ENCODE assay signal across 8 cellular contexts in genomic region chr17:79970576-79971068, GRCh38.
DNase-seq lines count a peak whose midpoint lies in the region; ATAC-seq and TF ChIP-seq lines count a peak whose summit lies in the region.

No MANE protein-coding gene starts in this region.

- H3K9me3 ChIP-seq in tibial nerve, result no peaks in the 10 kb centered on the region

- no peaks in the 10 kb centered on the region for H3K36me3 Mint-ChIP-seq in activated T-cell treated with anti-CD3 and anti-CD28 coated beads, Interleukin-2, amount 50 U/mL, for 24 hours (ENCODE audit: low read depth)
- peaks cover 2% of the 10 kb centered on the region for H3K36me3 Mint-ChIP-seq in activated naive CD4-positive, alpha-beta T cell treated with anti-CD3 and anti-CD28 coated beads for 36 hours (ENCODE audit: low read depth)

- no peak overlapping the region for H3K27ac Mint-ChIP-seq in activated T-cell treated with anti-CD3 and anti-CD28 coated beads, Interleukin-2, amount 50 U/mL, for 24 hours
- no peak overlapping the region for H3K27ac Mint-ChIP-seq in activated naive CD4-positive, alpha-beta T cell treated with anti-CD3 and anti-CD28 coated beads for 36 hours

- H3K27me3 Mint-ChIP-seq in activated T-cell treated with anti-CD3 and anti-CD28 coated beads, Interleukin-2, amount 50 U/mL, for 24 hours, result no peaks in the 10 kb centered on the region
- no peaks in the 10 kb centered on the region for H3K27me3 Mint-ChIP-seq in activated naive CD4-positive, alpha-beta T cell treated with anti-CD3 and anti-CD28 coated beads for 36 hours (ENCODE audit: low read depth)

- peaks cover 0 to 24% (median 0%) of the 10 kb centered on the region in 3 donors for H3K36me3 ChIP-seq in tibial nerve

- ATAC-seq in HG03025 (IDR thresholded peaks at IDR 0.05; ENCODE audit: low FRiP score, unreplicated experiment), result no peak

- TF ChIP-seq EP300 in tibial nerve (IDR thresholded peaks at IDR 0.05), result no peak

- H3K9me3 Mint-ChIP-seq in activated T-cell treated with anti-CD3 and anti-CD28 coated beads, Interleukin-2, amount 50 U/mL, for 24 hours, result no peaks in the 10 kb centered on the region
- H3K9me3 Mint-ChIP-seq in activated naive CD4-positive, alpha-beta T cell treated with anti-CD3 and anti-CD28 coated beads for 36 hours, result no peaks in the 10 kb centered on the region

- H3K27me3 ChIP-seq in tibial nerve, result no peaks in the 10 kb centered on the region

- H3K4me3 Mint-ChIP-seq in activated T-cell treated with anti-CD3 and anti-CD28 coated beads, Interleukin-2, amount 50 U/mL, for 24 hours, result no peak overlapping the region
- H3K4me3 Mint-ChIP-seq in activated naive CD4-positive, alpha-beta T cell treated with anti-CD3 and anti-CD28 coated beads for 36 hours, result no peak overlapping the region

- no peak overlapping the region for H3K4me3 ChIP-seq in tibial nerve

- no peak for TF ChIP-seq POLR2A in tibial nerve (IDR thresholded peaks at IDR 0.05)

- H3K27ac ChIP-seq in tibial nerve, result no peak overlapping the region

- H3K4me1 ChIP-seq in tibial nerve, result peaks cover 0 to 19% (median 0%) of the 10 kb centered on the region in 4 donors

- CTCF ChIA-PET in activated naive CD4-positive, alpha-beta T cell treated with anti-CD3 and anti-CD28 coated beads for 36 hours (lab: Charles Lee), result interaction anchor here (0.7 to 1.7 kb wide), 11 partner anchors 8 to 225 kb away, joined by 3 to 5 read pairs (median 3); no protein-coding TSS in a partner anchor

- peak in 3 of 5 experiments; percentile 26 to 39 (median 34) for TF ChIP-seq CTCF in tibial nerve (IDR thresholded peaks at IDR 0.05)

- intact Hi-C loops in activated naive CD4-positive, alpha-beta T cell treated with anti-CD3 and anti-CD28 coated beads for 36 hours (cut with micrococcal nuclease), result loop anchor here (5.0 kb wide), 3 partner anchors 128 to 223 kb away; no protein-coding TSS in a partner anchor

- 47 to 56% methylated on average over 10 of the region's 10 CpGs for WGBS in tibial nerve, 2 donors

- peak; percentile 25 for DNase-seq in activated T-cell treated with anti-CD3 and anti-CD28 coated beads, Interleukin-2, amount 50 U/mL, for 24 hours
- DNase-seq in activated T-cell treated with anti-CD3 and anti-CD28 coated beads, Interleukin-2, amount 50 U/mL, for 48 hours, result no peak
- peak; percentile 51 for DNase-seq in NCI-H460 (ENCODE audit: extremely low read depth, low read depth)
- DNase-seq in activated naive CD4-positive, alpha-beta T cell treated with anti-CD3 and anti-CD28 coated beads for 36 hours, result peak; percentile 66
- peak; percentile 61 for DNase-seq in iPS-NIHi11 (ENCODE audit: low spot score)
- DNase-seq in tibial nerve (ENCODE audit: low spot score in 2 of 2), result no peak
- DNase-seq in NK-92 (lab: John Stamatoyannopoulos, UW; ENCODE audit: unreplicated experiment), result no peak

- no peaks in the 10 kb centered on the region for H3K4me1 Mint-ChIP-seq in activated T-cell treated with anti-CD3 and anti-CD28 coated beads, Interleukin-2, amount 50 U/mL, for 24 hours (ENCODE audit: low read depth)
- no peaks in the 10 kb centered on the region for H3K4me1 Mint-ChIP-seq in activated naive CD4-positive, alpha-beta T cell treated with anti-CD3 and anti-CD28 coated beads for 36 hours (ENCODE audit: low read depth)

Comparison
In these comparisons a context has a peak if more than half of its experiments do, and no peak if none do; other contexts are left out.
1. DNase-seq: peak in activated T-cell treated with anti-CD3 and anti-CD28 coated beads, Interleukin-2, amount 50 U/mL, for 24 hours (single experiment), NCI-H460 (single experiment), activated naive CD4-positive, alpha-beta T cell treated with anti-CD3 and anti-CD28 coated beads for 36 hours (single experiment) and iPS-NIHi11 (single experiment); none in activated T-cell treated with anti-CD3 and anti-CD28 coated beads, Interleukin-2, amount 50 U/mL, for 48 hours (0 of 2), tibial nerve (0 of 2) and NK-92 (single experiment).